Comparison of ENCODE assay signal across 24 cellular contexts in the genomic region with DNA sequence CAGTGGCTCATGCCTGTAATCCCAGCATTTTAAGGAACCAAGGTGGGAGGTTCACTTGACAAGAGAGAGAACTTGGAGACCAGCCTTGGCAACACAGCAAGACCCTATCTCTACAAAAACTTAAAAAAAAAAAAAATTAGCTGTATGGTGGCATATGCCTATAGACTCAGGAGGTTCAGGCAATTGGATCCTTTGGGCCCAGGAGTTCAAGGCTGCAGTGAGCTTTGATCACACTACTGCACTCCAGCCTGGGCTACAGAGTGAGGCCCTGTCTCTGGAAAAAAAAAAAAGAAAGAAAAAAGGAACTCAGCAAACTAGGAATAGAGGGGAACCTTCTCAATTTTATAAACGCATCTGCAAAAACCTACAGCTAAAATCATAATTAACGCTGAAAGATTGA. TPM values are rescaled to one million over a fixed set of nuclear protein-coding genes. Genes with fewer than 3 reads are reported as not detected.
DNase-seq lines count a peak whose midpoint lies in the region; ATAC-seq, FAIRE-seq and TF ChIP-seq lines count a peak whose summit lies in the region.
"Had no signal": no experiment of that assay in that cellular context is flagged by ENCODE, and none has a peak within 500 bp of the region (broad histone marks: within the 10 kb centered on the region; RNA-seq: fewer than 3 reads in every experiment).

No MANE protein-coding gene starts in this region.

- H3K4me2 ChIP-seq in A549: no peak overlapping the region
- H3K4me2 ChIP-seq: GM23338 had no signal

- H3K36me3 Mint-ChIP-seq in activated naive CD4-positive, alpha-beta T cell treated with anti-CD3 and anti-CD28 coated beads, Interleukin-2, amount 50 U/mL, for 24 hours: no peaks in the 10 kb centered on the region
- no peaks in the 10 kb centered on the region for H3K36me3 Mint-ChIP-seq in activated naive CD4-positive, alpha-beta T cell treated with anti-CD3 and anti-CD28 coated beads for 36 hours (ENCODE audit: low read depth)
- no peaks in the 10 kb centered on the region for H3K36me3 Mint-ChIP-seq in chondrocyte (ENCODE audit: low read depth)
- peaks cover 16% of the 10 kb centered on the region for H3K36me3 Mint-ChIP-seq in nephron progenitor cell (ENCODE audit: low read depth)
- H3K36me3 Mint-ChIP-seq: CD4-positive, CD25-positive, alpha-beta regulatory T cell; CD8-positive, alpha-beta T cell had no signal

- TF ChIP-seq RAD21 in A549 (conservative IDR thresholded peaks at IDR 0.05 in 1 of 2, IDR thresholded peaks at IDR 0.05 in 1 of 2): no peak

- CTCF ChIA-PET in activated naive CD4-positive, alpha-beta T cell treated with anti-CD3 and anti-CD28 coated beads for 36 hours (lab: Charles Lee): interaction anchor here (0.6 kb wide), 2 partner anchors 8 to 325 kb away, joined by 3 read pairs; no protein-coding TSS in a partner anchor
- CTCF ChIA-PET in A549 (lab: Yijun Ruan, JAX): no interaction called here

- H3K9me3 Mint-ChIP-seq in activated naive CD4-positive, alpha-beta T cell treated with anti-CD3 and anti-CD28 coated beads, Interleukin-2, amount 50 U/mL, for 24 hours: no peaks in the 10 kb centered on the region
- no peaks in the 10 kb centered on the region for H3K9me3 Mint-ChIP-seq in activated naive CD4-positive, alpha-beta T cell treated with anti-CD3 and anti-CD28 coated beads for 36 hours
- H3K9me3 Mint-ChIP-seq in chondrocyte (ENCODE audit: low read depth): no peaks in the 10 kb centered on the region
- H3K9me3 Mint-ChIP-seq in nephron progenitor cell: no peaks in the 10 kb centered on the region
- H3K9me3 Mint-ChIP-seq: CD4-positive, CD25-positive, alpha-beta regulatory T cell; CD8-positive, alpha-beta T cell; GM23338; H9 had no signal

- peaks cover 22% of the 10 kb centered on the region for H3K4me1 ChIP-seq in A549

- TF ChIP-seq POLR2A in A549 (IDR thresholded peaks at IDR 0.05; ENCODE audit: low read length): no peak

- DNase-seq in activated naive CD4-positive, alpha-beta T cell treated with anti-CD3 and anti-CD28 coated beads for 36 hours: no peak
- DNase-seq in A549 (ENCODE audit: low read depth in 1 of 2, low spot score in 1 of 2): no peak
- DNase-seq in chondrocyte (ENCODE audit: low spot score): no peak
- no peak for DNase-seq in nephron progenitor cell
- DNase-seq in Right ventricle myocardium inferior (ENCODE audit: missing footprints): no peak
- DNase-seq in Ammon's horn (ENCODE audit: low spot score): no peak
- DNase-seq: ACHN; AML-193; C1 segment of cervical spinal cord; CD4-positive, CD25-positive, alpha-beta regulatory T cell; CD8-positive, alpha-beta T cell; DMS 273 treated with DMSO at 0.1 percent for 48 hours; DMS79; EL; GDM1; H9 had no signal

- TF ChIP-seq EP300 in A549 (IDR thresholded peaks at IDR 0.05): no peak

- H3K4me3 ChIP-seq in A549: no peak overlapping the region
- H3K4me3 ChIP-seq: GM12878, GM23338 had no signal

- peak overlapping the region; percentile 66 to 98; a peak in 5 of 6 replicates for H3K27ac ChIP-seq in A549
- H3K27ac ChIP-seq: 22Rv1 had no signal

- H3K4me3 Mint-ChIP-seq in activated naive CD4-positive, alpha-beta T cell treated with anti-CD3 and anti-CD28 coated beads, Interleukin-2, amount 50 U/mL, for 24 hours: no peak overlapping the region
- H3K4me3 Mint-ChIP-seq in activated naive CD4-positive, alpha-beta T cell treated with anti-CD3 and anti-CD28 coated beads for 36 hours: no peak overlapping the region
- H3K4me3 Mint-ChIP-seq in chondrocyte (ENCODE audit: unreplicated experiment) (no peak overlapping the region), nephron progenitor cell (no peak overlapping the region)
- H3K4me3 Mint-ChIP-seq: CD4-positive, CD25-positive, alpha-beta regulatory T cell; CD8-positive, alpha-beta T cell; GM23338; H9 had no signal

- ATAC-seq in A549 (no peak), Right ventricle myocardium inferior (no peak)
- ATAC-seq: CD8-positive, alpha-beta T cell; GM12878; GM23338; HCT116 had no signal

- TF ChIP-seq CTCF in A549 (IDR thresholded peaks at IDR 0.05) (no peak), chondrocyte (IDR thresholded peaks at IDR 0.05) (no peak), nephron progenitor cell (IDR thresholded peaks at IDR 0.05) (no peak)

- POLR2A ChIA-PET in A549 (lab: Yijun Ruan, JAX): no interaction called here

- no peaks in the 10 kb centered on the region for H3K9me3 ChIP-seq in A549

- H3K27ac Mint-ChIP-seq in activated naive CD4-positive, alpha-beta T cell treated with anti-CD3 and anti-CD28 coated beads, Interleukin-2, amount 50 U/mL, for 24 hours: peak overlapping the region; percentile 3
- no peak overlapping the region for H3K27ac Mint-ChIP-seq in activated naive CD4-positive, alpha-beta T cell treated with anti-CD3 and anti-CD28 coated beads for 36 hours
- H3K27ac Mint-ChIP-seq in chondrocyte (ENCODE audit: unreplicated experiment) (peak overlapping the region; percentile 55), nephron progenitor cell (peak overlapping the region; percentile 32)
- H3K27ac Mint-ChIP-seq: CD4-positive, CD25-positive, alpha-beta regulatory T cell; CD8-positive, alpha-beta T cell; GM23338; H9 had no signal

- no peaks in the 10 kb centered on the region for H3K27me3 Mint-ChIP-seq in activated naive CD4-positive, alpha-beta T cell treated with anti-CD3 and anti-CD28 coated beads, Interleukin-2, amount 50 U/mL, for 24 hours
- no peaks in the 10 kb centered on the region for H3K27me3 Mint-ChIP-seq in activated naive CD4-positive, alpha-beta T cell treated with anti-CD3 and anti-CD28 coated beads for 36 hours (ENCODE audit: low read depth)
- no peaks in the 10 kb centered on the region for H3K27me3 Mint-ChIP-seq in chondrocyte (ENCODE audit: low read depth)
- H3K27me3 Mint-ChIP-seq in nephron progenitor cell (ENCODE audit: low read depth, poor library complexity): no peaks in the 10 kb centered on the region
- H3K27me3 Mint-ChIP-seq: CD4-positive, CD25-positive, alpha-beta regulatory T cell had no signal

- FAIRE-seq in A549 (lab: Jason Lieb, UNC): no peak
- FAIRE-seq: A204.1, D721Med, GM12878, GM19239 had no signal

- peaks cover 5% of the 10 kb centered on the region for H3K4me1 Mint-ChIP-seq in activated naive CD4-positive, alpha-beta T cell treated with anti-CD3 and anti-CD28 coated beads, Interleukin-2, amount 50 U/mL, for 24 hours
- peaks cover 7% of the 10 kb centered on the region for H3K4me1 Mint-ChIP-seq in activated naive CD4-positive, alpha-beta T cell treated with anti-CD3 and anti-CD28 coated beads for 36 hours (ENCODE audit: low read depth)
- H3K4me1 Mint-ChIP-seq in chondrocyte (ENCODE audit: low read depth) (peaks cover 24% of the 10 kb centered on the region), nephron progenitor cell (no peaks in the 10 kb centered on the region)
- H3K4me1 Mint-ChIP-seq: GM23338, H9 had no signal

- 88% methylated on average over 2 of the region's 2 CpGs for WGBS in A549 (ENCODE audit: missing lambda C conversion rate)

- intact Hi-C loops in activated naive CD4-positive, alpha-beta T cell treated with anti-CD3 and anti-CD28 coated beads for 36 hours (cut with micrococcal nuclease): no loop called here
- intact Hi-C loops in Right ventricle myocardium inferior (cut with DNase I): no loop called here

TF ChIP-seq in A549, 52 proteins besides CTCF, POLR2A, EP300 and RAD21 (continues in another document):
- no peak for TF ChIP-seq SMC3 (IDR thresholded peaks at IDR 0.05)
- TF ChIP-seq HOXB5 (CRISPR knock-in tag; IDR thresholded peaks at IDR 0.05): no peak
- TF ChIP-seq RNF2 (IDR thresholded peaks at IDR 0.05; ENCODE audit: borderline replicate concordance, low read depth): no peak
- TF ChIP-seq, protein P1, sequence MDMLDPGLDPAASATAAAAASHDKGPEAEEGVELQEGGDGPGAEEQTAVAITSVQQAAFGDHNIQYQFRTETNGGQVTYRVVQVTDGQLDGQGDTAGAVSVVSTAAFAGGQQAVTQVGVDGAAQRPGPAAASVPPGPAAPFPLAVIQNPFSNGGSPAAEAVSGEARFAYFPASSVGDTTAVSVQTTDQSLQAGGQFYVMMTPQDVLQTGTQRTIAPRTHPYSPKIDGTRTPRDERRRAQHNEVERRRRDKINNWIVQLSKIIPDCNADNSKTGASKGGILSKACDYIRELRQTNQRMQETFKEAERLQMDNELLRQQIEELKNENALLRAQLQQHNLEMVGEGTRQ (IDR thresholded peaks at IDR 0.05): no peak
- TF ChIP-seq, protein P2, sequence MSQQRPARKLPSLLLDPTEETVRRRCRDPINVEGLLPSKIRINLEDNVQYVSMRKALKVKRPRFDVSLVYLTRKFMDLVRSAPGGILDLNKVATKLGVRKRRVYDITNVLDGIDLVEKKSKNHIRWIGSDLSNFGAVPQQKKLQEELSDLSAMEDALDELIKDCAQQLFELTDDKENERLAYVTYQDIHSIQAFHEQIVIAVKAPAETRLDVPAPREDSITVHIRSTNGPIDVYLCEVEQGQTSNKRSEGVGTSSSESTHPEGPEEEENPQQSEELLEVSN (IDR thresholded peaks at IDR 0.05; ENCODE audit: borderline replicate concordance, low read depth): no peak
- no peak for TF ChIP-seq CHD2 (IDR thresholded peaks at IDR 0.05; ENCODE audit: low read length, partially characterized antibody)
- no peak for TF ChIP-seq JUNB (IDR thresholded peaks at IDR 0.05)

RNA-seq across cellular contexts. Expression of a gene that starts 21.8 kb away (rescaled TPM):
- total RNA-seq in activated naive CD4-positive, alpha-beta T cell treated with anti-CD3 and anti-CD28 coated beads for 36 hours: 1 to 10 TPM; 1.3 to 2.1 TPM
- polyA plus RNA-seq in A549 (2011; rRNA removed) (2.7 and 3.1 TPM in 2 replicates), A549 (2017; fragmentation: RNase III; extraction: RNeasy Plus Mini Kit Qiagen cat#74134 plus additional on column Dnase treatment) (1.7 to 2.3 TPM (median 1.7 TPM) in 3 replicates)
- polyA plus RNA-seq in A549 (2012; cell fraction: cytosol; rRNA removed): 1.5 and 1.6 TPM in 2 replicates
- 0.82 and 1.1 TPM in 2 replicates for polyA plus RNA-seq in A549 (2012; cell fraction: nucleus; rRNA removed)
- 2.0 and 2.1 TPM in 2 replicates for polyA minus RNA-seq in A549 (2011; rRNA and poly(A)+ RNA removed)
- total RNA-seq in chondrocyte (3.5 to 5.0 TPM (median 4.0 TPM) in 3 replicates), Right ventricle myocardium inferior (not detected)

RNA-seq across cellular contexts. Expression of a gene that starts 21.8 kb away (rescaled TPM):
- 10 to 100 TPM; 59.6 to 60.6 TPM for total RNA-seq in activated naive CD4-positive, alpha-beta T cell treated with anti-CD3 and anti-CD28 coated beads for 36 hours
- 25.4 and 32.5 TPM in 2 replicates for polyA plus RNA-seq in A549 (2011; rRNA removed)
- polyA plus RNA-seq in A549 (2012; cell fraction: cytosol; rRNA removed): 14.6 and 17.7 TPM in 2 replicates
- 20.2 and 22.5 TPM in 2 replicates for polyA plus RNA-seq in A549 (2012; cell fraction: nucleus; rRNA removed)
- polyA plus RNA-seq in A549 (2017; fragmentation: RNase III; extraction: RNeasy Plus Mini Kit Qiagen cat#74134 plus additional on column Dnase treatment): 31.4 to 32.5 TPM (median 32.4 TPM) in 3 replicates
- 23.1 and 26.2 TPM in 2 replicates for polyA minus RNA-seq in A549 (2011; rRNA and poly(A)+ RNA removed)
- 24.5 to 29.0 TPM (median 24.8 TPM) in 3 replicates for total RNA-seq in chondrocyte
- 9.5 TPM for total RNA-seq in Right ventricle myocardium inferior
